ENCODE assay signal across 8 cellular contexts in genomic region chr10:110225441-110225755, GRCh38. TPM values are rescaled to one million over a fixed set of nuclear protein-coding genes. Genes with fewer than 3 reads are reported as not detected.
DNase-seq lines count a peak whose midpoint lies in the region; ATAC-seq and TF ChIP-seq lines count a peak whose summit lies in the region.

No MANE protein-coding gene starts in this region.

- no peaks in the 10 kb centered on the region for H3K27me3 Mint-ChIP-seq in activated T-cell treated with anti-CD3 and anti-CD28 coated beads, Interleukin-2, amount 50 U/mL, for 72 hours (ENCODE audit: low read depth)

- peak overlapping the region; percentile 43 for H3K4me2 ChIP-seq in neuronal stem cell (ENCODE audit: insufficient read depth, low read length, poor library complexity, severe bottlenecking)

- intact Hi-C loops in colonic mucosa (cut with DNase I): loop anchor here (5.0 kb wide), 2 partner anchors 52 to 88 kb away; no protein-coding TSS in a partner anchor

- no peak overlapping the region for H2AK5ac ChIP-seq in neuronal stem cell (ENCODE audit: low read depth, low read length)

- H2BK12ac ChIP-seq in neuronal stem cell (ENCODE audit: low read length): no peak overlapping the region

- peak overlapping the region; percentile 76 for H3K4me3 ChIP-seq in HUES48 (ENCODE audit: low read depth, low read length)
- peak overlapping the region; percentile 8 for H3K4me3 ChIP-seq in colonic mucosa
- H3K4me3 ChIP-seq in neuronal stem cell (ENCODE audit: low read length in 2 of 2): peak overlapping the region; percentile 67 to 86

- no peak overlapping the region for H3K4ac ChIP-seq in neuronal stem cell (ENCODE audit: low read length)

- ATAC-seq in activated T-cell treated with anti-CD3 and anti-CD28 coated beads, Interleukin-2, amount 50 U/mL, for 72 hours (replicated peaks in 1 of 2): no peak

- peak overlapping the region; percentile 96 for H2AFZ ChIP-seq in neuronal stem cell (ENCODE audit: low read length)

- peak overlapping the region; percentile 87 to 97 for H3K4me3 Mint-ChIP-seq in activated T-cell treated with anti-CD3 and anti-CD28 coated beads, Interleukin-2, amount 50 U/mL, for 72 hours

- H3K23ac ChIP-seq in neuronal stem cell (ENCODE audit: low read depth, low read length, poor library complexity): no peak overlapping the region

- H4K8ac ChIP-seq in neuronal stem cell (ENCODE audit: low read depth, low read length): no peak overlapping the region

- H3K79me1 ChIP-seq in neuronal stem cell (ENCODE audit: low read depth, low read length): peaks cover 4% of the 10 kb centered on the region

- no peaks in the 10 kb centered on the region for H3K36me3 ChIP-seq in HUES48 (ENCODE audit: control insufficient read depth, insufficient read depth, low read length)
- no peaks in the 10 kb centered on the region for H3K36me3 ChIP-seq in colonic mucosa
- peaks cover 0 to 23% of the 10 kb centered on the region in 2 donors for H3K36me3 ChIP-seq in neuronal stem cell (replicated peaks in 1 of 2; ENCODE audit: control insufficient read depth in 2 of 2, insufficient read depth in 2 of 2, low read length in 2 of 2)

- H3K9ac ChIP-seq in HUES48 (ENCODE audit: low read depth, low read length) (no peak overlapping the region), colonic mucosa (ENCODE audit: low read depth in 2 of 2, low read length in 2 of 2) (peak overlapping the region in 1 of 2 donors; percentile 82), neuronal stem cell (ENCODE audit: low read depth, low read length, poor library complexity) (no peak overlapping the region)

- H3K4me1 Mint-ChIP-seq in activated T-cell treated with anti-CD3 and anti-CD28 coated beads, Interleukin-2, amount 50 U/mL, for 72 hours (ENCODE audit: low read depth): peaks cover 60% of the 10 kb centered on the region

- H3K27me3 ChIP-seq in HUES48 (ENCODE audit: control insufficient read depth, insufficient read depth, low read length): peaks cover 20% of the 10 kb centered on the region
- H3K27me3 ChIP-seq in colonic mucosa: no peaks in the 10 kb centered on the region
- H3K27me3 ChIP-seq in neuronal stem cell (ENCODE audit: control insufficient read depth in 3 of 3, insufficient read depth in 3 of 3, low read depth in 1 of 3, low read length in 3 of 3): no peaks in the 10 kb centered on the region

- H3K36me3 Mint-ChIP-seq in activated T-cell treated with anti-CD3 and anti-CD28 coated beads, Interleukin-2, amount 50 U/mL, for 72 hours (ENCODE audit: insufficient read depth in 2 of 2): peaks cover 0 to 2% of the 10 kb centered on the region in 2 donors

- H3K9me3 ChIP-seq in HUES48 (ENCODE audit: control insufficient read depth, insufficient read depth, low read length): no peaks in the 10 kb centered on the region
- no peaks in the 10 kb centered on the region for H3K9me3 ChIP-seq in colonic mucosa
- no peaks in the 10 kb centered on the region for H3K9me3 ChIP-seq in neuronal stem cell (replicated peaks in 1 of 2; ENCODE audit: control insufficient read depth in 2 of 2, insufficient read depth in 1 of 2, low read depth in 1 of 2, low read length in 2 of 2)

- H3K9me3 Mint-ChIP-seq in activated T-cell treated with anti-CD3 and anti-CD28 coated beads, Interleukin-2, amount 50 U/mL, for 72 hours: no peaks in the 10 kb centered on the region

- peak overlapping the region; percentile 74 for H3K27ac Mint-ChIP-seq in activated T-cell treated with anti-CD3 and anti-CD28 coated beads, Interleukin-2, amount 50 U/mL, for 72 hours

- WGBS in neuronal stem cell (ENCODE audit: extremely low coverage in 2 of 2, insufficient read length in 2 of 2, insufficient replicate concordance in 1 of 2), 2 donors: no CpG with 5 or more reads among the region's 8 CpGs

- H2BK15ac ChIP-seq in neuronal stem cell (ENCODE audit: low read length): no peak overlapping the region

- H2BK120ac ChIP-seq in neuronal stem cell (ENCODE audit: low read depth, low read length): no peak overlapping the region

- H3K18ac ChIP-seq in neuronal stem cell (ENCODE audit: low read length): no peak overlapping the region

- H3K4me1 ChIP-seq in HUES48 (ENCODE audit: control insufficient read depth, insufficient read depth, low read length): peaks cover 24% of the 10 kb centered on the region
- no peaks in the 10 kb centered on the region for H3K4me1 ChIP-seq in colonic mucosa
- peaks cover 4 to 27% of the 10 kb centered on the region in 2 donors for H3K4me1 ChIP-seq in neuronal stem cell (ENCODE audit: control insufficient read depth in 2 of 2, insufficient read depth in 1 of 2, low read depth in 1 of 2, low read length in 2 of 2)

- H2BK5ac ChIP-seq in neuronal stem cell (ENCODE audit: low read length): no peak overlapping the region

- no peak overlapping the region for H3K14ac ChIP-seq in neuronal stem cell (ENCODE audit: low read length)

- H3K27ac ChIP-seq in HUES48 (ENCODE audit: low read depth, low read length) (peak overlapping the region; percentile 73), colonic mucosa (peak overlapping the region; percentile 52), neuronal stem cell (replicated peaks; ENCODE audit: low read length) (no peak overlapping the region)

- no peak for TF ChIP-seq CTCF in colonic mucosa (IDR thresholded peaks at IDR 0.05)

- no peak for DNase-seq in activated T-cell treated with anti-CD3 and anti-CD28 coated beads, Interleukin-2, amount 50 U/mL, for 72 hours
- no peak for DNase-seq in activated T-cell treated with anti-CD3 and anti-CD28 coated beads, Interleukin-2, amount 50 U/mL, for 1 hour
- DNase-seq in colonic mucosa (no peak), neuronal stem cell (ENCODE audit: low spot score) (no peak), DMS153 (lab: John Stamatoyannopoulos, UW) (no peak), NCI-H1105 treated with DMSO at 0.1 percent for 48 hours (lab: John Stamatoyannopoulos, UW) (no peak), NCI-H187 (lab: John Stamatoyannopoulos, UW) (no peak)

- H4K91ac ChIP-seq in neuronal stem cell (ENCODE audit: low read depth, low read length, poor library complexity): no peak overlapping the region

RNA-seq across cellular contexts. Expression of gene MXI1, which starts 18.0 kb away (rescaled TPM):
- total RNA-seq in activated T-cell treated with anti-CD3 and anti-CD28 coated beads, Interleukin-2, amount 50 U/mL, for 72 hours: 10 to 100 TPM; 19.4 to 36.8 TPM
- total RNA-seq in colonic mucosa: 100 to 1,000 TPM in 1 of 2 donors, 10 to 100 TPM in 1; 58.0 to 304 TPM
- polyA plus RNA-seq in neuronal stem cell (2013, experiment 1 of 2): 17.4 TPM
- polyA plus RNA-seq in neuronal stem cell (2013, experiment 2 of 2): 18.5 TPM

Comparison
In these comparisons a context has a peak if more than half of its experiments do, and no peak if none do; other contexts are left out.
1. H3K4me3 ChIP-seq: peak in every context shown above with its lines; median percentile 76 in neuronal stem cell; 76 in HUES48; 8 in colonic mucosa.